ENCODE assay signal across 14 cellular contexts in genomic region chr1:23198373-23198772, GRCh38. TPM values are rescaled to one million over a fixed set of nuclear protein-coding genes. Genes with fewer than 3 reads are reported as not detected.
DNase-seq lines count a peak whose midpoint lies in the region; ATAC-seq, FAIRE-seq and TF ChIP-seq lines count a peak whose summit lies in the region.
"Had no signal": no experiment of that assay in that cellular context is flagged by ENCODE, and none has a peak within 500 bp of the region (broad histone marks: within the 10 kb centered on the region; RNA-seq: fewer than 3 reads in every experiment).

No MANE protein-coding gene starts in this region.

- no peaks in the 10 kb centered on the region for H3K9me3 ChIP-seq in SK-N-SH
- H3K9me3 ChIP-seq: esophagus squamous epithelium, prostate gland had no signal

- H4K20me1 ChIP-seq in SK-N-SH (ENCODE audit: insufficient read depth) = no peaks in the 10 kb centered on the region

- H3K4me2 ChIP-seq in SK-N-SH = no peak overlapping the region

- no peaks in the 10 kb centered on the region for H3K79me2 ChIP-seq in SK-N-SH (ENCODE audit: insufficient read depth)

- POLR2A ChIA-PET in activated CD4-positive, alpha-beta T cell treated with anti-CD3 and anti-CD28 coated beads for 36 hours (lab: Charles Lee) = interaction anchor here (0.6 to 0.7 kb wide), 2 partner anchors 260 to 1903 kb away, joined by 4 to 7 read pairs; no protein-coding TSS in a partner anchor
- POLR2A ChIA-PET in SK-N-SH (lab: Yijun Ruan, JAX) = no interaction called here

- FAIRE-seq in urothelium cell line (lab: Jason Lieb, UNC) = peak; percentile 30
- FAIRE-seq: TTC549 had no signal

- H3K4me1 Mint-ChIP-seq in activated CD4-positive, alpha-beta T cell treated with anti-CD3 and anti-CD28 coated beads for 36 hours = no peaks in the 10 kb centered on the region
- H3K4me1 Mint-ChIP-seq in activated CD4-positive, alpha-beta T cell treated with anti-CD3 and anti-CD28 coated beads, Interleukin-2, amount 10 ng/mL, durations not matched to agents 24 days and 14 days = no peaks in the 10 kb centered on the region
- peaks cover 0 to 10% of the 10 kb centered on the region in 2 donors for H3K4me1 Mint-ChIP-seq in stimulated activated naive B cell treated with anti-CD40 and anti-IgM and Interleukin-4, amounts not matched to agents 10 μg/mL and 1 μg/mL and 100 μg/mL, for 72 hours
- H3K4me1 Mint-ChIP-seq in stimulated activated effector memory CD8-positive, alpha-beta T cell treated with anti-CD3 and anti-CD28 coated beads, Interleukin-12 subunit alpha, Interleukin-12 subunit beta, amount 100 ng/mL, for 72 hours = no peaks in the 10 kb centered on the region
- H3K4me1 Mint-ChIP-seq in activated T-helper 17 cell treated with anti-CD3 and anti-CD28 coated beads, Interleukin-2, amount 50 U/mL, for 72 hours = no peaks in the 10 kb centered on the region

- H3K27ac Mint-ChIP-seq in activated CD4-positive, alpha-beta T cell treated with anti-CD3 and anti-CD28 coated beads for 36 hours = no peak overlapping the region
- H3K27ac Mint-ChIP-seq in activated CD4-positive, alpha-beta T cell treated with anti-CD3 and anti-CD28 coated beads, Interleukin-2, amount 10 ng/mL, durations not matched to agents 24 days and 14 days = no peak overlapping the region
- no peak overlapping the region for H3K27ac Mint-ChIP-seq in stimulated activated naive B cell treated with anti-CD40 and anti-IgM and Interleukin-4, amounts not matched to agents 10 μg/mL and 1 μg/mL and 100 μg/mL, for 72 hours
- no peak overlapping the region for H3K27ac Mint-ChIP-seq in stimulated activated effector memory CD8-positive, alpha-beta T cell treated with anti-CD3 and anti-CD28 coated beads, Interleukin-12 subunit alpha, Interleukin-12 subunit beta, amount 100 ng/mL, for 72 hours
- no peak overlapping the region for H3K27ac Mint-ChIP-seq in activated T-helper 17 cell treated with anti-CD3 and anti-CD28 coated beads, Interleukin-2, amount 50 U/mL, for 72 hours
- H3K27ac Mint-ChIP-seq: type B pancreatic cell had no signal

- TF ChIP-seq CTCF in SK-N-SH (IDR thresholded peaks at IDR 0.05) = peak; percentile 43

- H3K9me2 ChIP-seq in SK-N-SH = no peaks in the 10 kb centered on the region

- no peak for TF ChIP-seq RAD21 in SK-N-SH (IDR thresholded peaks at IDR 0.05; ENCODE audit: low read length)

- H2AFZ ChIP-seq in SK-N-SH (ENCODE audit: low read depth) = no peak overlapping the region

- no peak for TF ChIP-seq EP300 in SK-N-SH (IDR thresholded peaks at IDR 0.05; ENCODE audit: borderline replicate concordance in 1 of 2, low read depth in 1 of 2, low read length in 1 of 2)

- no peak overlapping the region for H3K4me3 ChIP-seq in SK-N-SH (ENCODE audit: low read depth in 2 of 2, low read length in 1 of 2)
- H3K4me3 ChIP-seq: esophagus squamous epithelium, prostate gland had no signal

- peaks cover 58% of the 10 kb centered on the region for H3F3A ChIP-seq in SK-N-SH (replicated peaks; ENCODE audit: insufficient read depth)

- peak overlapping the region; percentile 2; the same call in 1 of the 2 replicates for H3K9ac ChIP-seq in SK-N-SH

- DNase-seq in activated CD4-positive, alpha-beta T cell treated with anti-CD3 and anti-CD28 coated beads for 36 hours = peak; percentile 30
- DNase-seq in activated CD4-positive, alpha-beta T cell treated with anti-CD3 and anti-CD28 coated beads, Interleukin-2, amount 10 ng/mL, durations not matched to agents 24 days and 14 days = no peak
- DNase-seq in SK-N-SH = no peak
- DNase-seq in fibroblast of peridontal ligament (ENCODE audit: extremely low read depth) = peak; percentile 95
- peak; percentile 47 for DNase-seq in urothelium cell line (ENCODE audit: low spot score)
- DNase-seq in stimulated activated naive B cell treated with anti-CD40 and anti-IgM and Interleukin-4, amounts not matched to agents 10 μg/mL and 1 μg/mL and 100 μg/mL, for 72 hours = no peak
- DNase-seq in stimulated activated effector memory CD8-positive, alpha-beta T cell treated with anti-CD3 and anti-CD28 coated beads, Interleukin-12 subunit alpha, Interleukin-12 subunit beta, amount 100 ng/mL, for 72 hours (ENCODE audit: low spot score in 2 of 2) = no peak
- DNase-seq: AML-193, esophagus squamous epithelium, NCI-H187 treated with DMSO at 0.1 percent for 48 hours had no signal

- H3K27me3 Mint-ChIP-seq in activated CD4-positive, alpha-beta T cell treated with anti-CD3 and anti-CD28 coated beads for 36 hours = peaks cover 5% of the 10 kb centered on the region
- peaks cover 10% of the 10 kb centered on the region for H3K27me3 Mint-ChIP-seq in activated CD4-positive, alpha-beta T cell treated with anti-CD3 and anti-CD28 coated beads, Interleukin-2, amount 10 ng/mL, durations not matched to agents 24 days and 14 days
- H3K27me3 Mint-ChIP-seq in stimulated activated naive B cell treated with anti-CD40 and anti-IgM and Interleukin-4, amounts not matched to agents 10 μg/mL and 1 μg/mL and 100 μg/mL, for 72 hours = peaks cover 9 to 12% of the 10 kb centered on the region in 2 donors
- peaks cover 5% of the 10 kb centered on the region for H3K27me3 Mint-ChIP-seq in activated T-helper 17 cell treated with anti-CD3 and anti-CD28 coated beads, Interleukin-2, amount 50 U/mL, for 72 hours
- H3K27me3 Mint-ChIP-seq: type B pancreatic cell had no signal

- WGBS in SK-N-SH (ENCODE audit: low lambda C conversion rate) = 20% methylated on average over 4 of the region's 4 CpGs

- H3K9me3 Mint-ChIP-seq in activated CD4-positive, alpha-beta T cell treated with anti-CD3 and anti-CD28 coated beads for 36 hours (ENCODE audit: low read depth) = no peaks in the 10 kb centered on the region
- H3K9me3 Mint-ChIP-seq in activated CD4-positive, alpha-beta T cell treated with anti-CD3 and anti-CD28 coated beads, Interleukin-2, amount 10 ng/mL, durations not matched to agents 24 days and 14 days = no peaks in the 10 kb centered on the region
- H3K9me3 Mint-ChIP-seq in stimulated activated naive B cell treated with anti-CD40 and anti-IgM and Interleukin-4, amounts not matched to agents 10 μg/mL and 1 μg/mL and 100 μg/mL, for 72 hours = peaks cover 0 to 3% of the 10 kb centered on the region in 2 donors
- H3K9me3 Mint-ChIP-seq in stimulated activated effector memory CD8-positive, alpha-beta T cell treated with anti-CD3 and anti-CD28 coated beads, Interleukin-12 subunit alpha, Interleukin-12 subunit beta, amount 100 ng/mL, for 72 hours = no peaks in the 10 kb centered on the region
- H3K9me3 Mint-ChIP-seq in activated T-helper 17 cell treated with anti-CD3 and anti-CD28 coated beads, Interleukin-2, amount 50 U/mL, for 72 hours = no peaks in the 10 kb centered on the region
- H3K9me3 Mint-ChIP-seq: type B pancreatic cell had no signal

- H3K36me3 ChIP-seq in SK-N-SH (replicated peaks in 1 of 2; ENCODE audit: control insufficient read depth in 1 of 2, insufficient read depth in 2 of 2, low read length in 1 of 2) = no peaks in the 10 kb centered on the region
- H3K36me3 ChIP-seq: esophagus squamous epithelium, prostate gland had no signal

- no peak for ATAC-seq in activated CD4-positive, alpha-beta T cell treated with anti-CD3 and anti-CD28 coated beads for 36 hours
- no peak for ATAC-seq in stimulated activated naive B cell treated with anti-CD40 and anti-IgM and Interleukin-4, amounts not matched to agents 10 μg/mL and 1 μg/mL and 100 μg/mL, for 72 hours (replicated peaks)
- no peak for ATAC-seq in stimulated activated effector memory CD8-positive, alpha-beta T cell treated with anti-CD3 and anti-CD28 coated beads, Interleukin-12 subunit alpha, Interleukin-12 subunit beta, amount 100 ng/mL, for 72 hours
- no peak for ATAC-seq in activated T-helper 17 cell treated with anti-CD3 and anti-CD28 coated beads, Interleukin-2, amount 50 U/mL, for 72 hours (replicated peaks)

- H3K27ac ChIP-seq in SK-N-SH (ENCODE audit: low read depth in 2 of 2, low read length in 1 of 2) = peak overlapping the region in 1 of 2 experiments; percentile 93; a peak in 2 of 4 replicates
- H3K27ac ChIP-seq: esophagus squamous epithelium, prostate gland had no signal

- peaks cover 4 to 19% of the 10 kb centered on the region in 2 experiments; a peak in 3 of 4 replicates for H3K4me1 ChIP-seq in SK-N-SH (ENCODE audit: control insufficient read depth in 1 of 2, insufficient read depth in 2 of 2, low read depth in 1 of 2, low read length in 1 of 2)
- H3K4me1 ChIP-seq: esophagus squamous epithelium, prostate gland had no signal

- intact Hi-C loops in activated CD4-positive, alpha-beta T cell treated with anti-CD3 and anti-CD28 coated beads for 36 hours (cut with DNase I, micrococcal nuclease) = loop anchor here in 1 of 2 experiments (5.0 kb wide), 1 partner anchor 79 kb away; no protein-coding TSS in a partner anchor
- intact Hi-C loops in activated CD4-positive, alpha-beta T cell treated with anti-CD3 and anti-CD28 coated beads, Interleukin-2, amount 10 ng/mL, durations not matched to agents 24 days and 14 days (cut with micrococcal nuclease) = no loop called here

- H3K4me3 Mint-ChIP-seq in activated CD4-positive, alpha-beta T cell treated with anti-CD3 and anti-CD28 coated beads for 36 hours = no peak overlapping the region
- H3K4me3 Mint-ChIP-seq in activated CD4-positive, alpha-beta T cell treated with anti-CD3 and anti-CD28 coated beads, Interleukin-2, amount 10 ng/mL, durations not matched to agents 24 days and 14 days = no peak overlapping the region
- H3K4me3 Mint-ChIP-seq in stimulated activated naive B cell treated with anti-CD40 and anti-IgM and Interleukin-4, amounts not matched to agents 10 μg/mL and 1 μg/mL and 100 μg/mL, for 72 hours = no peak overlapping the region
- no peak overlapping the region for H3K4me3 Mint-ChIP-seq in stimulated activated effector memory CD8-positive, alpha-beta T cell treated with anti-CD3 and anti-CD28 coated beads, Interleukin-12 subunit alpha, Interleukin-12 subunit beta, amount 100 ng/mL, for 72 hours
- no peak overlapping the region for H3K4me3 Mint-ChIP-seq in activated T-helper 17 cell treated with anti-CD3 and anti-CD28 coated beads, Interleukin-2, amount 50 U/mL, for 72 hours
- H3K4me3 Mint-ChIP-seq: type B pancreatic cell had no signal

- no peaks in the 10 kb centered on the region for H3K27me3 ChIP-seq in SK-N-SH (ENCODE audit: insufficient read depth)

- no peaks in the 10 kb centered on the region for H3K36me3 Mint-ChIP-seq in activated CD4-positive, alpha-beta T cell treated with anti-CD3 and anti-CD28 coated beads for 36 hours (ENCODE audit: low read depth)
- H3K36me3 Mint-ChIP-seq in activated CD4-positive, alpha-beta T cell treated with anti-CD3 and anti-CD28 coated beads, Interleukin-2, amount 10 ng/mL, durations not matched to agents 24 days and 14 days (ENCODE audit: low read depth) = no peaks in the 10 kb centered on the region
- H3K36me3 Mint-ChIP-seq in stimulated activated naive B cell treated with anti-CD40 and anti-IgM and Interleukin-4, amounts not matched to agents 10 μg/mL and 1 μg/mL and 100 μg/mL, for 72 hours = no peaks in the 10 kb centered on the region
- H3K36me3 Mint-ChIP-seq in stimulated activated effector memory CD8-positive, alpha-beta T cell treated with anti-CD3 and anti-CD28 coated beads, Interleukin-12 subunit alpha, Interleukin-12 subunit beta, amount 100 ng/mL, for 72 hours = no peaks in the 10 kb centered on the region
- no peaks in the 10 kb centered on the region for H3K36me3 Mint-ChIP-seq in activated T-helper 17 cell treated with anti-CD3 and anti-CD28 coated beads, Interleukin-2, amount 50 U/mL, for 72 hours (ENCODE audit: low read depth)
- H3K36me3 Mint-ChIP-seq: type B pancreatic cell had no signal

- CTCF ChIA-PET in activated CD4-positive, alpha-beta T cell treated with anti-CD3 and anti-CD28 coated beads for 36 hours (lab: Charles Lee) = interaction anchor here (1.6 kb wide), 1 partner anchor 11 kb away, joined by 3 read pairs; no protein-coding TSS in a partner anchor
- CTCF ChIA-PET in SK-N-SH (lab: Yijun Ruan, JAX) = interaction anchor here (5.4 kb wide), 1 partner anchor 14 kb away, joined by 67 read pairs; no protein-coding TSS in a partner anchor

RNA-seq across cellular contexts. Expression of gene HTR1D, which starts 18.9 kb away (rescaled TPM):
- total RNA-seq in activated CD4-positive, alpha-beta T cell treated with anti-CD3 and anti-CD28 coated beads for 36 hours = not detected
- total RNA-seq in activated CD4-positive, alpha-beta T cell treated with anti-CD3 and anti-CD28 coated beads, Interleukin-2, amount 10 ng/mL, durations not matched to agents 24 days and 14 days = not detected in 2 replicates
- polyA plus RNA-seq in SK-N-SH (2012; rRNA removed) = 0.29 and 0.39 TPM in 2 replicates
- 0.29 and 0.31 TPM in 2 replicates for polyA plus RNA-seq in SK-N-SH (2012; cell fraction: cytosol; rRNA removed)
- 0.27 and 0.36 TPM in 2 replicates for polyA plus RNA-seq in SK-N-SH (2012; cell fraction: nucleus; rRNA removed)
- total RNA-seq in activated T-helper 17 cell treated with anti-CD3 and anti-CD28 coated beads, Interleukin-2, amount 50 U/mL, for 72 hours = not detected
- total RNA-seq: esophagus squamous epithelium had no signal

RNA-seq across cellular contexts. Expression of gene LUZP1, which starts 29.7 kb away (rescaled TPM):
- 10 to 100 TPM; 13.2 to 13.6 TPM for total RNA-seq in activated CD4-positive, alpha-beta T cell treated with anti-CD3 and anti-CD28 coated beads for 36 hours
- total RNA-seq in activated CD4-positive, alpha-beta T cell treated with anti-CD3 and anti-CD28 coated beads, Interleukin-2, amount 10 ng/mL, durations not matched to agents 24 days and 14 days = 21.6 and 23.2 TPM in 2 replicates
- polyA plus RNA-seq in SK-N-SH (2012; rRNA removed) = 8.9 and 12.5 TPM in 2 replicates
- 7.7 and 8.8 TPM in 2 replicates for polyA plus RNA-seq in SK-N-SH (2012; cell fraction: cytosol; rRNA removed)
- 9.3 and 16.6 TPM in 2 replicates for polyA plus RNA-seq in SK-N-SH (2012; cell fraction: nucleus; rRNA removed)
- 10 to 100 TPM; 14.8 to 22.0 TPM for total RNA-seq in activated T-helper 17 cell treated with anti-CD3 and anti-CD28 coated beads, Interleukin-2, amount 50 U/mL, for 72 hours

Comparison
In these comparisons a context has a peak if more than half of its experiments do, and no peak if none do; other contexts are left out.
1. DNase-seq: peak in activated CD4-positive, alpha-beta T cell treated with anti-CD3 and anti-CD28 coated beads for 36 hours (single experiment), fibroblast of peridontal ligament (single experiment) and urothelium cell line (single experiment); none in activated CD4-positive, alpha-beta T cell treated with anti-CD3 and anti-CD28 coated beads, Interleukin-2, amount 10 ng/mL, durations not matched to agents 24 days and 14 days (single experiment), SK-N-SH (single experiment), stimulated activated naive B cell treated with anti-CD40 and anti-IgM and Interleukin-4, amounts not matched to agents 10 μg/mL and 1 μg/mL and 100 μg/mL, for 72 hours (single experiment) and stimulated activated effector memory CD8-positive, alpha-beta T cell treated with anti-CD3 and anti-CD28 coated beads, Interleukin-12 subunit alpha, Interleukin-12 subunit beta, amount 100 ng/mL, for 72 hours (0 of 2).